Comparison of ENCODE assay signal across 18 cellular contexts in genomic region chr4:3865986-3866812, GRCh38.
"Had no signal": no experiment of that assay in that cellular context is flagged by ENCODE, and none has a peak within 500 bp of the region (broad histone marks: within the 10 kb centered on the region; RNA-seq: fewer than 3 reads in every experiment).

No MANE protein-coding gene starts in this region.

- H3K36me3 ChIP-seq: cardiac muscle cell, gastrocnemius medialis, thyroid gland, vagina had no signal

- H3K4me3 Mint-ChIP-seq: activated CD8-positive, alpha-beta T cell treated with anti-CD3 and anti-CD28 coated beads for 36 hours; activated T-cell treated with anti-CD3 and anti-CD28 coated beads, Interleukin-2, amount 50 U/mL, for 72 hours had no signal

- H3K27me3 ChIP-seq: thyroid gland, vagina had no signal

- H3K9me3 ChIP-seq: gastrocnemius medialis, thyroid gland, vagina had no signal

- H3K27ac ChIP-seq: cardiac muscle cell, gastrocnemius medialis, thyroid gland, vagina had no signal

- H3K4me3 ChIP-seq: cardiac muscle cell, gastrocnemius medialis, lung, thyroid gland, vagina had no signal

- ATAC-seq: activated CD8-positive, alpha-beta T cell treated with anti-CD3 and anti-CD28 coated beads for 36 hours; activated T-cell treated with anti-CD3 and anti-CD28 coated beads, Interleukin-2, amount 50 U/mL, for 72 hours; gastrocnemius medialis had no signal

- H3K9me3 Mint-ChIP-seq: activated CD8-positive, alpha-beta T cell treated with anti-CD3 and anti-CD28 coated beads for 36 hours; activated T-cell treated with anti-CD3 and anti-CD28 coated beads, Interleukin-2, amount 50 U/mL, for 72 hours had no signal

- H3K4me1 ChIP-seq: gastrocnemius medialis, thyroid gland had no signal

- DNase-seq: activated CD4-positive, alpha-beta T cell treated with anti-CD3 and anti-CD28 coated beads for 4 hours; activated CD8-positive, alpha-beta memory T cell treated with anti-CD3 and anti-CD28 coated beads, Interleukin-2, amount 50 U/mL, for 4 hours; activated CD8-positive, alpha-beta T cell treated with anti-CD3 and anti-CD28 coated beads for 36 hours; activated naive CD4-positive, alpha-beta T cell; activated T-cell treated with anti-CD3 and anti-CD28 coated beads, Interleukin-2, amount 50 U/mL, for 72 hours; cortex of kidney; effector CD8-positive, alpha-beta T cell; gastrocnemius medialis; midbrain; naive B cell; occipital lobe; stimulated activated CD4-positive, alpha-beta T cell treated with anti-CD3 and anti-CD28 coated beads, Interleukin-4, amount 100 ng/mL, for 1 hour; stimulated activated CD8-positive, alpha-beta memory T cell treated with anti-CD3 and anti-CD28 coated beads, Interleukin-4, amount 100 ng/mL, for 48 hours; T-helper 9 cell; thyroid gland had no signal

- H3K27ac Mint-ChIP-seq: activated CD8-positive, alpha-beta T cell treated with anti-CD3 and anti-CD28 coated beads for 36 hours; activated T-cell treated with anti-CD3 and anti-CD28 coated beads, Interleukin-2, amount 50 U/mL, for 72 hours had no signal
